Comparison of ENCODE assay signal across 10 cellular contexts in genomic region chr14:20262642-20263128, GRCh38. TPM values are rescaled to one million over a fixed set of nuclear protein-coding genes. Genes with fewer than 3 reads are reported as not detected.
DNase-seq lines count a peak whose midpoint lies in the region; ATAC-seq and TF ChIP-seq lines count a peak whose summit lies in the region.
"Had no signal": no experiment of that assay in that cellular context is flagged by ENCODE, and none has a peak within 500 bp of the region (broad histone marks: within the 10 kb centered on the region; RNA-seq: fewer than 3 reads in every experiment).

No MANE protein-coding gene starts in this region.

- H3K4me3 ChIP-seq in GM12865 (ENCODE audit: low read depth, low read length), result no peak overlapping the region
- H3K4me3 ChIP-seq in CD4-positive, alpha-beta memory T cell (ENCODE audit: low read length in 2 of 2), result no peak overlapping the region

- intact Hi-C loops in CD4-positive, alpha-beta memory T cell (cut with micrococcal nuclease), result no loop called here

- ATAC-seq in esophagus mucosa, result peak; percentile 69
- no peak for ATAC-seq in activated naive CD4-positive, alpha-beta T cell treated with anti-CD3 and anti-CD28 coated beads, Interleukin-2, amount 50 U/mL, for 72 hours
- ATAC-seq: naive thymus-derived CD4-positive, alpha-beta T cell had no signal

- peaks cover 0 to 5% (median 0%) of the 10 kb centered on the region in 8 donors for H3K9me3 Mint-ChIP-seq in CD4-positive, alpha-beta memory T cell
- H3K9me3 Mint-ChIP-seq in activated naive CD4-positive, alpha-beta T cell treated with anti-CD3 and anti-CD28 coated beads, Interleukin-2, amount 50 U/mL, for 72 hours, result no peaks in the 10 kb centered on the region
- H3K9me3 Mint-ChIP-seq: stimulated activated naive CD8-positive, alpha-beta T cell treated with anti-CD3 and anti-CD28 coated beads, Interleukin-15, Interleukin-2, amounts not matched to agents 100 ng/mL and 50 ng/mL, for 24 hours had no signal

- no peaks in the 10 kb centered on the region for H3K36me3 ChIP-seq in CD4-positive, alpha-beta memory T cell (ENCODE audit: insufficient read depth, low read length)

- H3K27ac ChIP-seq in CD4-positive, alpha-beta memory T cell (ENCODE audit: low read depth, low read length), result no peak overlapping the region

- H3K4me1 ChIP-seq in CD4-positive, alpha-beta memory T cell (ENCODE audit: insufficient read depth, low read length), result no peaks in the 10 kb centered on the region

- no peak for TF ChIP-seq CTCF in GM12865 (IDR thresholded peaks at IDR 0.05; ENCODE audit: insufficient read depth, low read depth, low read length, missing control alignments)

- H3K27ac Mint-ChIP-seq in CD4-positive, alpha-beta memory T cell, result no peak overlapping the region
- H3K27ac Mint-ChIP-seq in activated naive CD4-positive, alpha-beta T cell treated with anti-CD3 and anti-CD28 coated beads, Interleukin-2, amount 50 U/mL, for 72 hours, result no peak overlapping the region
- H3K27ac Mint-ChIP-seq: naive thymus-derived CD4-positive, alpha-beta T cell; stimulated activated naive CD8-positive, alpha-beta T cell treated with anti-CD3 and anti-CD28 coated beads, Interleukin-15, Interleukin-2, amounts not matched to agents 100 ng/mL and 50 ng/mL, for 24 hours had no signal

- H3K4me3 Mint-ChIP-seq in CD4-positive, alpha-beta memory T cell, result no peak overlapping the region
- H3K4me3 Mint-ChIP-seq: naive thymus-derived CD4-positive, alpha-beta T cell; stimulated activated naive CD8-positive, alpha-beta T cell treated with anti-CD3 and anti-CD28 coated beads, Interleukin-15, Interleukin-2, amounts not matched to agents 100 ng/mL and 50 ng/mL, for 24 hours had no signal

- H3K4me1 Mint-ChIP-seq in CD4-positive, alpha-beta memory T cell, result no peaks in the 10 kb centered on the region
- H3K4me1 Mint-ChIP-seq: naive thymus-derived CD4-positive, alpha-beta T cell had no signal

- no peaks in the 10 kb centered on the region for H3K27me3 ChIP-seq in CD4-positive, alpha-beta memory T cell (ENCODE audit: insufficient read depth, low read length)

- H3K27me3 Mint-ChIP-seq in CD4-positive, alpha-beta memory T cell, result no peaks in the 10 kb centered on the region
- H3K27me3 Mint-ChIP-seq: naive thymus-derived CD4-positive, alpha-beta T cell; stimulated activated naive CD8-positive, alpha-beta T cell treated with anti-CD3 and anti-CD28 coated beads, Interleukin-15, Interleukin-2, amounts not matched to agents 100 ng/mL and 50 ng/mL, for 24 hours had no signal

- peaks cover 20 to 25% of the 10 kb centered on the region in 2 donors for H3K36me3 Mint-ChIP-seq in CD4-positive, alpha-beta memory T cell
- H3K36me3 Mint-ChIP-seq in activated naive CD4-positive, alpha-beta T cell treated with anti-CD3 and anti-CD28 coated beads, Interleukin-2, amount 50 U/mL, for 72 hours, result peaks cover 0 to 5% of the 10 kb centered on the region in 2 donors

- no peaks in the 10 kb centered on the region for H3K9me3 ChIP-seq in CD4-positive, alpha-beta memory T cell (ENCODE audit: control insufficient read depth in 1 of 2, low read length in 2 of 2)

- CTCF ChIA-PET in CD4-positive, alpha-beta memory T cell (lab: Charles Lee; ENCODE audit: partially characterized antibody), result no interaction called here

- DNase-seq in GM12865 (ENCODE audit: low read depth) (peak; percentile 19), OCI-M1 (lab: John Stamatoyannopoulos, UW) (peak; percentile 43), renal cortical epithelial cell (ENCODE audit: low read depth) (peak; percentile 85), germinal center (ENCODE audit: low spot score) (no peak)
- no peak for DNase-seq in CD4-positive, alpha-beta memory T cell
- no peak for DNase-seq in activated naive CD4-positive, alpha-beta T cell treated with anti-CD3 and anti-CD28 coated beads, Interleukin-2, amount 50 U/mL, for 72 hours (ENCODE audit: low spot score in 2 of 2)
- DNase-seq: naive thymus-derived CD4-positive, alpha-beta T cell; NCI-H2081 had no signal

- POLR2A ChIA-PET in CD4-positive, alpha-beta memory T cell (lab: Charles Lee; ENCODE audit: partially characterized antibody), result no interaction called here

RNA-seq across cellular contexts. Expression of gene OR11H4, which starts 23.6 kb away (rescaled TPM):
- total RNA-seq in esophagus mucosa (not detected), renal cortical epithelial cell (not detected in 2 replicates)
- not detected for total RNA-seq in CD4-positive, alpha-beta memory T cell
- not detected for polyA plus RNA-seq in CD4-positive, alpha-beta memory T cell
- not detected for total RNA-seq in activated naive CD4-positive, alpha-beta T cell treated with anti-CD3 and anti-CD28 coated beads, Interleukin-2, amount 50 U/mL, for 72 hours
- total RNA-seq: naive thymus-derived CD4-positive, alpha-beta T cell had no signal
- polyA plus RNA-seq: naive thymus-derived CD4-positive, alpha-beta T cell had no signal

RNA-seq across cellular contexts. Expression of gene OR11H7, which starts 33.9 kb away (rescaled TPM):
- total RNA-seq in esophagus mucosa, result not detected
- not detected in 2 replicates for total RNA-seq in renal cortical epithelial cell
- total RNA-seq in CD4-positive, alpha-beta memory T cell, result not detected
- not detected for polyA plus RNA-seq in CD4-positive, alpha-beta memory T cell
- not detected for total RNA-seq in activated naive CD4-positive, alpha-beta T cell treated with anti-CD3 and anti-CD28 coated beads, Interleukin-2, amount 50 U/mL, for 72 hours
- total RNA-seq: naive thymus-derived CD4-positive, alpha-beta T cell had no signal
- polyA plus RNA-seq: naive thymus-derived CD4-positive, alpha-beta T cell had no signal

RNA-seq across cellular contexts. Expression of gene OR11H6, which starts 39.2 kb away (rescaled TPM):
- not detected for total RNA-seq in esophagus mucosa
- not detected in 2 replicates for total RNA-seq in renal cortical epithelial cell
- total RNA-seq in CD4-positive, alpha-beta memory T cell, result not detected
- polyA plus RNA-seq in CD4-positive, alpha-beta memory T cell, result not detected
- total RNA-seq in activated naive CD4-positive, alpha-beta T cell treated with anti-CD3 and anti-CD28 coated beads, Interleukin-2, amount 50 U/mL, for 72 hours, result not detected
- total RNA-seq: naive thymus-derived CD4-positive, alpha-beta T cell had no signal
- polyA plus RNA-seq: naive thymus-derived CD4-positive, alpha-beta T cell had no signal

RNA-seq across cellular contexts. Expression of gene TTC5, which starts 43.1 kb away (rescaled TPM):
- 10.5 TPM for total RNA-seq in esophagus mucosa
- 13.2 and 26.4 TPM in 2 replicates for total RNA-seq in renal cortical epithelial cell
- 10 to 100 TPM; 26.0 to 26.1 TPM for total RNA-seq in CD4-positive, alpha-beta memory T cell
- 10 to 100 TPM; 23.8 to 26.1 TPM for polyA plus RNA-seq in CD4-positive, alpha-beta memory T cell
- total RNA-seq in activated naive CD4-positive, alpha-beta T cell treated with anti-CD3 and anti-CD28 coated beads, Interleukin-2, amount 50 U/mL, for 72 hours, result 10 to 100 TPM in 1 of 2 donors, 1 to 10 TPM in 1; 5.7 to 21.6 TPM

Comparison
In these comparisons a context has a peak if more than half of its experiments do, and no peak if none do; other contexts are left out.
1. DNase-seq: peak in GM12865 (single experiment), OCI-M1 (single experiment) and renal cortical epithelial cell (single experiment); none in CD4-positive, alpha-beta memory T cell (0 of 5), activated naive CD4-positive, alpha-beta T cell treated with anti-CD3 and anti-CD28 coated beads, Interleukin-2, amount 50 U/mL, for 72 hours (0 of 2) and germinal center (single experiment).